Comparison of ENCODE assay signal across 3 cellular contexts in genomic region chr7:12526693-12527092, GRCh38. TPM values are rescaled to one million over a fixed set of nuclear protein-coding genes. Genes with fewer than 3 reads are reported as not detected.
"Had no signal": no experiment of that assay in that cellular context is flagged by ENCODE, and none has a peak within 500 bp of the region (broad histone marks: within the 10 kb centered on the region; RNA-seq: fewer than 3 reads in every experiment).

No MANE protein-coding gene starts in this region.

RNA-seq across cellular contexts. Expression of gene SCIN, which starts 43.8 kb away (rescaled TPM):
- total RNA-seq: MCF 10A, NCI-H460, OCI-LY7 had no signal
